ENCODE assay signal across 11 cellular contexts in the genomic region with DNA sequence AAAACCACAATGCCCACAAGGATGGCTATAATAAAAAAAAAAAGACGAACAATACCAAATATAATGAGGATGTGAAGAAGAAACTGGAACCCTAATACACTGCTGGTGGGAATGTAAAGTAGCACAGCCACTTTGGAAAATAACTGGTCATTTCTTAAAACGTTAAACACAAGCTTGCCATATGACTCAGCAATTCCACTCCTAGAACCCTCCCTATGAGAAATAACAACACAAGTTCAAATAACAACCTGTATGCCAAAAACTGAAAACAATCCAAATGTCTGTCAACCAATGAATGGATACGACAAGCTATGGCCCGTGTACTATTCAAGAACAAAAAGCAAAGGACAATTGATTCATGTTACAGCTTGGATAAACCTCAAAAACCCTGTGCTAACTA. TPM values are rescaled to one million over a fixed set of nuclear protein-coding genes. Genes with fewer than 3 reads are reported as not detected.
DNase-seq lines count a peak whose midpoint lies in the region; ATAC-seq and TF ChIP-seq lines count a peak whose summit lies in the region.
"Had no signal": no experiment of that assay in that cellular context is flagged by ENCODE, and none has a peak within 500 bp of the region (broad histone marks: within the 10 kb centered on the region; RNA-seq: fewer than 3 reads in every experiment).

No MANE protein-coding gene starts in this region.

- intact Hi-C loops in psoas muscle (cut with DNase I): no loop called here

- H3K27me3 ChIP-seq in psoas muscle (ENCODE audit: insufficient read depth in 3 of 3, low read length in 2 of 3): no peaks in the 10 kb centered on the region
- H3K27me3 ChIP-seq: esophagus muscularis mucosa had no signal

- H3K4me3 ChIP-seq in cardiac fibroblast (replicated peaks in 1 of 2; ENCODE audit: low read depth in 2 of 2, low read length in 2 of 2): no peak overlapping the region
- H3K4me3 ChIP-seq in psoas muscle: no peak overlapping the region
- H3K4me3 ChIP-seq: esophagus muscularis mucosa had no signal

- no peaks in the 10 kb centered on the region for H3K9me3 ChIP-seq in psoas muscle
- H3K9me3 ChIP-seq: esophagus muscularis mucosa had no signal

- ATAC-seq in psoas muscle: peak; percentile 10 to 45 (median 40)
- ATAC-seq in GM18907 (IDR thresholded peaks at IDR 0.05; ENCODE audit: unreplicated experiment): no peak
- ATAC-seq in HG03196 (IDR thresholded peaks at IDR 0.05; ENCODE audit: unreplicated experiment): no peak

- 15 to 20% (median 18%) methylated on average over 4 of the region's 4 CpGs for WGBS in psoas muscle, 3 donors

- H3K27ac ChIP-seq in psoas muscle: peak overlapping the region; percentile 77
- H3K27ac ChIP-seq: esophagus muscularis mucosa had no signal

- H3K36me3 ChIP-seq in psoas muscle (ENCODE audit: insufficient read depth in 1 of 2, low read depth in 1 of 2): no peaks in the 10 kb centered on the region
- H3K36me3 ChIP-seq: esophagus muscularis mucosa had no signal

- TF ChIP-seq CTCF in cardiac fibroblast (IDR thresholded peaks at IDR 0.05; ENCODE audit: low read depth, low read length) (no peak), psoas muscle (IDR thresholded peaks at IDR 0.05) (no peak)

- DNase-seq in EH (ENCODE audit: low read depth) (peak; percentile 76), LHCN-M2 (ENCODE audit: low read depth) (peak; percentile 74), cardiac fibroblast (ENCODE audit: low read depth in 2 of 2) (peak; percentile 65 to 87), psoas muscle (no peak), DMS79 treated with DMSO at 0.1 percent for 48 hours (lab: John Stamatoyannopoulos, UW) (no peak)
- no peak for DNase-seq in activated naive CD4-positive, alpha-beta T cell (lab: John Stamatoyannopoulos, UW)
- DNase-seq: activated CD4-positive, alpha-beta T cell treated with anti-CD3 and anti-CD28 coated beads for 48 hours; NCI-H510A treated with DMSO at 0.1 percent for 48 hours had no signal

- peaks cover 60% of the 10 kb centered on the region for H3K4me1 ChIP-seq in psoas muscle

RNA-seq across cellular contexts. Expression of a gene that starts 7.0 kb away (rescaled TPM):
- total RNA-seq in LHCN-M2 (2014; rRNA removed): 12.1 and 16.8 TPM in 2 replicates
- 26.0 TPM for polyA plus RNA-seq in LHCN-M2 (2012)
- total RNA-seq in psoas muscle: 100 to 1,000 TPM in 1 of 4 donors, 10 to 100 TPM in 3; 53.8 to 108 (median 63.4) TPM
- polyA plus RNA-seq in psoas muscle: 10 to 100 TPM in 2 of 3 donors, 1 to 10 TPM in 1; 9.6 to 34.1 (median 22.0) TPM

RNA-seq across cellular contexts. Expression of a gene that starts 35.4 kb away (rescaled TPM):
- total RNA-seq in LHCN-M2 (2014; rRNA removed): 19.5 and 20.5 TPM in 2 replicates
- polyA plus RNA-seq in LHCN-M2 (2012): 5.4 TPM
- total RNA-seq in psoas muscle: 10 to 100 TPM in 2 of 4 donors, 1 to 10 TPM in 2; 7.1 to 11.2 (median 9.8) TPM
- polyA plus RNA-seq in psoas muscle: 10 to 100 TPM in 1 of 3 donors, 1 to 10 TPM in 2; 3.2 to 10.3 (median 6.5) TPM

Comparison
In these comparisons a context has a peak if more than half of its experiments do, and no peak if none do; other contexts are left out.
1. DNase-seq: peak in EH (single experiment), LHCN-M2 (single experiment) and cardiac fibroblast (2 of 2); none in psoas muscle (0 of 2), DMS79 treated with DMSO at 0.1 percent for 48 hours (single experiment) and activated naive CD4-positive, alpha-beta T cell (0 of 4).
2. ATAC-seq: peak in psoas muscle (4 of 4); none in GM18907 (single experiment) and HG03196 (single experiment).